Comparison of ENCODE assay signal across 21 cellular contexts in the genomic region with DNA sequence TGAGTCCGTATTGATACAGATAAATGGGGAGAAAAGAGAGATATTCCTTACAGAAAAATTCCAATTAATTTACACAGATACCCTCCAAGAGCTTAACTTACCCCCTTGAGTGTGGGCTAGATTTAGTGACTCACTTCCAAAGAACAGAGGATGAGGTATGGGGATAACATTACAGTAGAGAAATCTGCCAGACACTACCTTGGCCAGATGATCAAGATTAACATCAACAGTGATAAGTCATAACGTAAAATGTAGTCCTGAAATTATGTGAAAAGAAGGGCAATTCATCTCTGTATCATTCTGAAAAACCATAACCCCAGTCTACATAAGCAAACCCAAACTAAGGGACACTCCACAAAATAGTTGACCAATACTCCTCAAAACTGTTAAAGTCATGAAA.
A peak's percentile ranks its signal among the peaks of the same experiment; 100 is the strongest.
DNase-seq lines count a peak whose midpoint lies in the region; ATAC-seq lines count a peak whose summit lies in the region.
"Had no signal": no experiment of that assay in that cellular context is flagged by ENCODE, and none has a peak within 500 bp of the region (broad histone marks: within the 10 kb centered on the region; RNA-seq: fewer than 3 reads in every experiment).

No MANE protein-coding gene starts in this region.

- CTCF ChIA-PET in activated CD4-positive, alpha-beta T cell treated with anti-CD3 and anti-CD28 coated beads for 36 hours (lab: Charles Lee) = no interaction called here

- no peaks in the 10 kb centered on the region for H3K27me3 Mint-ChIP-seq in activated CD4-positive, alpha-beta T cell treated with anti-CD3 and anti-CD28 coated beads for 36 hours
- no peaks in the 10 kb centered on the region for H3K27me3 Mint-ChIP-seq in activated naive CD8-positive, alpha-beta T cell treated with anti-CD3 and anti-CD28 coated beads, Interleukin-2, amount 50 U/mL, for 24 hours
- no peaks in the 10 kb centered on the region for H3K27me3 Mint-ChIP-seq in activated naive CD8-positive, alpha-beta T cell treated with anti-CD3 and anti-CD28 coated beads for 36 hours
- H3K27me3 Mint-ChIP-seq in activated T-helper 17 cell treated with anti-CD3 and anti-CD28 coated beads, Interleukin-2, amount 50 U/mL, for 72 hours = no peaks in the 10 kb centered on the region
- H3K27me3 Mint-ChIP-seq: B cell; CD4-positive, alpha-beta memory T cell; CD8-positive, alpha-beta memory T cell had no signal

- peaks cover 12% of the 10 kb centered on the region for H3K9me3 Mint-ChIP-seq in activated CD4-positive, alpha-beta T cell treated with anti-CD3 and anti-CD28 coated beads for 36 hours (ENCODE audit: low read depth)
- peaks cover 23% of the 10 kb centered on the region for H3K9me3 Mint-ChIP-seq in activated naive CD8-positive, alpha-beta T cell treated with anti-CD3 and anti-CD28 coated beads, Interleukin-2, amount 50 U/mL, for 24 hours
- peaks cover 8% of the 10 kb centered on the region for H3K9me3 Mint-ChIP-seq in activated naive CD8-positive, alpha-beta T cell treated with anti-CD3 and anti-CD28 coated beads for 36 hours
- peaks cover 5% of the 10 kb centered on the region for H3K9me3 Mint-ChIP-seq in activated T-helper 17 cell treated with anti-CD3 and anti-CD28 coated beads, Interleukin-2, amount 50 U/mL, for 72 hours
- H3K9me3 Mint-ChIP-seq in stimulated activated effector memory CD8-positive, alpha-beta T cell treated with anti-CD3 and anti-CD28 coated beads, Interleukin-12 subunit alpha, Interleukin-12 subunit beta, amount 100 ng/mL, for 72 hours = peaks cover 19% of the 10 kb centered on the region

- DNase-seq in activated CD4-positive, alpha-beta T cell treated with anti-CD3 and anti-CD28 coated beads for 36 hours = no peak
- no peak for DNase-seq in activated CD4-positive, alpha-beta T cell treated with anti-CD3 and anti-CD28 coated beads, Interleukin-2, amount 50 U/mL, for 1 hour
- no peak for DNase-seq in activated naive CD8-positive, alpha-beta T cell treated with anti-CD3 and anti-CD28 coated beads, Interleukin-2, amount 50 U/mL, for 24 hours
- DNase-seq in activated naive CD8-positive, alpha-beta T cell treated with anti-CD3 and anti-CD28 coated beads for 36 hours = no peak
- DNase-seq in stimulated activated effector memory CD8-positive, alpha-beta T cell treated with anti-CD3 and anti-CD28 coated beads, Interleukin-12 subunit alpha, Interleukin-12 subunit beta, amount 100 ng/mL, for 72 hours (ENCODE audit: low spot score in 2 of 2) = no peak
- no peak for DNase-seq in SHP77 treated with DMSO at 0.1 percent for 48 hours (lab: John Stamatoyannopoulos, UW)
- DNase-seq: AML-193; CD4-positive, alpha-beta memory T cell; CD8-positive, alpha-beta memory T cell; COR-L47; DMS 273 treated with DMSO at 0.1 percent for 48 hours; DMS153; DMS53; DMS79; DND-41; EL; GDM1 had no signal

- peaks cover 20% of the 10 kb centered on the region for H3K36me3 Mint-ChIP-seq in activated CD4-positive, alpha-beta T cell treated with anti-CD3 and anti-CD28 coated beads for 36 hours (ENCODE audit: low read depth)
- peaks cover 23% of the 10 kb centered on the region for H3K36me3 Mint-ChIP-seq in activated naive CD8-positive, alpha-beta T cell treated with anti-CD3 and anti-CD28 coated beads, Interleukin-2, amount 50 U/mL, for 24 hours (ENCODE audit: low read depth)
- H3K36me3 Mint-ChIP-seq in activated naive CD8-positive, alpha-beta T cell treated with anti-CD3 and anti-CD28 coated beads for 36 hours = peaks cover 28% of the 10 kb centered on the region
- peaks cover 16% of the 10 kb centered on the region for H3K36me3 Mint-ChIP-seq in activated T-helper 17 cell treated with anti-CD3 and anti-CD28 coated beads, Interleukin-2, amount 50 U/mL, for 72 hours (ENCODE audit: low read depth)
- H3K36me3 Mint-ChIP-seq in stimulated activated effector memory CD8-positive, alpha-beta T cell treated with anti-CD3 and anti-CD28 coated beads, Interleukin-12 subunit alpha, Interleukin-12 subunit beta, amount 100 ng/mL, for 72 hours = no peaks in the 10 kb centered on the region

- H3K4me3 Mint-ChIP-seq in activated CD4-positive, alpha-beta T cell treated with anti-CD3 and anti-CD28 coated beads for 36 hours = no peak overlapping the region
- H3K4me3 Mint-ChIP-seq in activated naive CD8-positive, alpha-beta T cell treated with anti-CD3 and anti-CD28 coated beads, Interleukin-2, amount 50 U/mL, for 24 hours = no peak overlapping the region
- no peak overlapping the region for H3K4me3 Mint-ChIP-seq in activated naive CD8-positive, alpha-beta T cell treated with anti-CD3 and anti-CD28 coated beads for 36 hours
- no peak overlapping the region for H3K4me3 Mint-ChIP-seq in activated T-helper 17 cell treated with anti-CD3 and anti-CD28 coated beads, Interleukin-2, amount 50 U/mL, for 72 hours
- H3K4me3 Mint-ChIP-seq in stimulated activated effector memory CD8-positive, alpha-beta T cell treated with anti-CD3 and anti-CD28 coated beads, Interleukin-12 subunit alpha, Interleukin-12 subunit beta, amount 100 ng/mL, for 72 hours = no peak overlapping the region
- H3K4me3 Mint-ChIP-seq: B cell; CD4-positive, alpha-beta memory T cell; CD8-positive, alpha-beta memory T cell had no signal

- POLR2A ChIA-PET in activated CD4-positive, alpha-beta T cell treated with anti-CD3 and anti-CD28 coated beads for 36 hours (lab: Charles Lee) = no interaction called here

- peak; percentile 16 for ATAC-seq in activated CD4-positive, alpha-beta T cell treated with anti-CD3 and anti-CD28 coated beads for 36 hours
- peak; percentile 24 for ATAC-seq in activated naive CD8-positive, alpha-beta T cell treated with anti-CD3 and anti-CD28 coated beads, Interleukin-2, amount 50 U/mL, for 24 hours
- peak; percentile 46 for ATAC-seq in activated T-helper 17 cell treated with anti-CD3 and anti-CD28 coated beads, Interleukin-2, amount 50 U/mL, for 72 hours (replicated peaks)
- ATAC-seq in stimulated activated effector memory CD8-positive, alpha-beta T cell treated with anti-CD3 and anti-CD28 coated beads, Interleukin-12 subunit alpha, Interleukin-12 subunit beta, amount 100 ng/mL, for 72 hours = peak; percentile 72
- no peak for ATAC-seq in HG03457 (IDR thresholded peaks at IDR 0.05; ENCODE audit: unreplicated experiment)
- ATAC-seq: A549 had no signal

- no peak overlapping the region for H3K27ac Mint-ChIP-seq in activated CD4-positive, alpha-beta T cell treated with anti-CD3 and anti-CD28 coated beads for 36 hours
- H3K27ac Mint-ChIP-seq in activated naive CD8-positive, alpha-beta T cell treated with anti-CD3 and anti-CD28 coated beads, Interleukin-2, amount 50 U/mL, for 24 hours = no peak overlapping the region
- H3K27ac Mint-ChIP-seq in activated naive CD8-positive, alpha-beta T cell treated with anti-CD3 and anti-CD28 coated beads for 36 hours = no peak overlapping the region
- H3K27ac Mint-ChIP-seq in activated T-helper 17 cell treated with anti-CD3 and anti-CD28 coated beads, Interleukin-2, amount 50 U/mL, for 72 hours = no peak overlapping the region
- H3K27ac Mint-ChIP-seq in stimulated activated effector memory CD8-positive, alpha-beta T cell treated with anti-CD3 and anti-CD28 coated beads, Interleukin-12 subunit alpha, Interleukin-12 subunit beta, amount 100 ng/mL, for 72 hours = peak overlapping the region; percentile 29
- H3K27ac Mint-ChIP-seq: B cell; CD4-positive, alpha-beta memory T cell had no signal

- H3K4me1 Mint-ChIP-seq in activated CD4-positive, alpha-beta T cell treated with anti-CD3 and anti-CD28 coated beads for 36 hours = peaks cover 8% of the 10 kb centered on the region
- peaks cover 2% of the 10 kb centered on the region for H3K4me1 Mint-ChIP-seq in activated naive CD8-positive, alpha-beta T cell treated with anti-CD3 and anti-CD28 coated beads, Interleukin-2, amount 50 U/mL, for 24 hours
- peaks cover 8% of the 10 kb centered on the region for H3K4me1 Mint-ChIP-seq in activated naive CD8-positive, alpha-beta T cell treated with anti-CD3 and anti-CD28 coated beads for 36 hours
- no peaks in the 10 kb centered on the region for H3K4me1 Mint-ChIP-seq in activated T-helper 17 cell treated with anti-CD3 and anti-CD28 coated beads, Interleukin-2, amount 50 U/mL, for 72 hours
- H3K4me1 Mint-ChIP-seq in stimulated activated effector memory CD8-positive, alpha-beta T cell treated with anti-CD3 and anti-CD28 coated beads, Interleukin-12 subunit alpha, Interleukin-12 subunit beta, amount 100 ng/mL, for 72 hours = no peaks in the 10 kb centered on the region

- intact Hi-C loops in activated CD4-positive, alpha-beta T cell treated with anti-CD3 and anti-CD28 coated beads for 36 hours (cut with DNase I, micrococcal nuclease) = no loop called here
